1 cellular context compared by ENCODE assay signal in the genomic region with DNA sequence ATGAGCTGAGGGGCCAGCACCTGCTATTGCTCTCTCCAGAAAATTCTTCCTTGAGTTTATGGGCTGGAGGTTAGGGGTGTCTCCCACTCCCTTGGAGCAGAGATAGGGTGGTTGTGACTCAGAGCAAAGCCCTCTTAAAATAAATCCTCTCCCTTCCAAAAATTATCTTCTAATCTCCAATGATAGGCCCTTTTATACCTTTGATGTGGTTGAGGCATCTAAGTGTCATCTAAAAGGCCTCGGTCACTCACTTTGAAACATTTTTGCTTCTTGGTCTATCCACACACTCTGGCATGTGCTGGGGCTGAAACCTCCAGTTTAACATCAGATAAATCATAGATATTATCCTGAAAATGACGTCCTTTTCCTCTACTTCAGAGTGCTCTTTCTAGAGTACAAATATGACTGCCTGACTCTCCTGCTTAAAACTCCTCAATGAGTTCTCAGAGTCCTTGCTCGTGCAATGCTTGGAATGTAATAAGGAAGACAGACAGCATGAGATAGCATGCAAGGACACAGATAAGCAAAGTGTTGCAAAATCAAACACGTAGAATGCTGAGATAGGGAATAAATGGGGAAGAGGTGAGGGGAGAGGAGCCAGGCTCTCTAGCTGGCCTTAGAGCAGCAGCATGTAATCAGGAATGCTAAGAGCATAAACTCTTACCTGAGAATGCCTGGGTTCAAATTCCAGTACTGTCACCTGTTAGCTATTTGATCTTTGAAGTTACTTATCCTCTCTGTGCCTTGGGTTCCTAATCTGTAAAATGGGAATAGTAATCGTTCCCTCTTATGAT.
TF ChIP-seq lines count a peak whose summit lies in the region.

No MANE protein-coding gene starts in this region.

TF ChIP-seq in K562, 482 proteins besides CTCF, POLR2A, EP300 and RAD21 (continued from another document and continues in another):
- TF ChIP-seq CAMTA2 (CRISPR knock-in tag; conservative IDR thresholded peaks at IDR 0.05) (no peak), TAF15 (IDR thresholded peaks at IDR 0.05; ENCODE audit: low read depth, low read length) (no peak), CHD1 (IDR thresholded peaks at IDR 0.05; ENCODE audit: low read length) (no peak), HDAC8 (tag; IDR thresholded peaks at IDR 0.05) (no peak), L3MBTL2 (IDR thresholded peaks at IDR 0.05) (peak; percentile 54; the same call in 1 of the 2 replicates), HDAC2 (IDR thresholded peaks at IDR 0.05) (peak; percentile 66; the same call in 1 of the 2 replicates), GTF2A2 (tag; IDR thresholded peaks at IDR 0.05) (no peak), TRIM28 (IDR thresholded peaks at IDR 0.05) (no peak), ESRRA (IDR thresholded peaks at IDR 0.05; ENCODE audit: borderline replicate concordance, low read depth) (no peak; the same call in 1 of the 2 replicates), FUS (optimal IDR thresholded peaks at IDR 0.05; ENCODE audit: low read depth, low read length) (no peak), ZNF24 (IDR thresholded peaks at IDR 0.05) (no peak), ZNF444 (CRISPR knock-in tag; IDR thresholded peaks at IDR 0.05) (no peak), CBX8 (IDR thresholded peaks at IDR 0.05; ENCODE audit: borderline replicate concordance, extremely low read depth, low read depth, low read length, poor library complexity, severe bottlenecking) (no peak), KLF10 (CRISPR knock-in tag; IDR thresholded peaks at IDR 0.05) (no peak), ZNF217 (CRISPR knock-in tag; IDR thresholded peaks at IDR 0.05) (no peak), YY1 (IDR thresholded peaks at IDR 0.05; ENCODE audit: borderline replicate concordance in 1 of 3, control insufficient read depth in 1 of 3, extremely low read depth in 1 of 3, insufficient read depth in 3 of 3, insufficient read length in 1 of 3, insufficient replicate concordance in 2 of 3, low read depth in 1 of 3, low read length in 2 of 3) (no peak)
- TF ChIP-seq, protein P1, sequence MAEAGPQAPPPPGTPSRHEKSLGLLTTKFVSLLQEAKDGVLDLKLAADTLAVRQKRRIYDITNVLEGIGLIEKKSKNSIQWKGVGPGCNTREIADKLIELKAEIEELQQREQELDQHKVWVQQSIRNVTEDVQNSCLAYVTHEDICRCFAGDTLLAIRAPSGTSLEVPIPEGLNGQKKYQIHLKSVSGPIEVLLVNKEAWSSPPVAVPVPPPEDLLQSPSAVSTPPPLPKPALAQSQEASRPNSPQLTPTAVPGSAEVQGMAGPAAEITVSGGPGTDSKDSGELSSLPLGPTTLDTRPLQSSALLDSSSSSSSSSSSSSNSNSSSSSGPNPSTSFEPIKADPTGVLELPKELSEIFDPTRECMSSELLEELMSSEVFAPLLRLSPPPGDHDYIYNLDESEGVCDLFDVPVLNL (CRISPR knock-in tag; IDR thresholded peaks at IDR 0.05; ENCODE audit: low read depth) = no peak
- TF ChIP-seq, protein P2, sequence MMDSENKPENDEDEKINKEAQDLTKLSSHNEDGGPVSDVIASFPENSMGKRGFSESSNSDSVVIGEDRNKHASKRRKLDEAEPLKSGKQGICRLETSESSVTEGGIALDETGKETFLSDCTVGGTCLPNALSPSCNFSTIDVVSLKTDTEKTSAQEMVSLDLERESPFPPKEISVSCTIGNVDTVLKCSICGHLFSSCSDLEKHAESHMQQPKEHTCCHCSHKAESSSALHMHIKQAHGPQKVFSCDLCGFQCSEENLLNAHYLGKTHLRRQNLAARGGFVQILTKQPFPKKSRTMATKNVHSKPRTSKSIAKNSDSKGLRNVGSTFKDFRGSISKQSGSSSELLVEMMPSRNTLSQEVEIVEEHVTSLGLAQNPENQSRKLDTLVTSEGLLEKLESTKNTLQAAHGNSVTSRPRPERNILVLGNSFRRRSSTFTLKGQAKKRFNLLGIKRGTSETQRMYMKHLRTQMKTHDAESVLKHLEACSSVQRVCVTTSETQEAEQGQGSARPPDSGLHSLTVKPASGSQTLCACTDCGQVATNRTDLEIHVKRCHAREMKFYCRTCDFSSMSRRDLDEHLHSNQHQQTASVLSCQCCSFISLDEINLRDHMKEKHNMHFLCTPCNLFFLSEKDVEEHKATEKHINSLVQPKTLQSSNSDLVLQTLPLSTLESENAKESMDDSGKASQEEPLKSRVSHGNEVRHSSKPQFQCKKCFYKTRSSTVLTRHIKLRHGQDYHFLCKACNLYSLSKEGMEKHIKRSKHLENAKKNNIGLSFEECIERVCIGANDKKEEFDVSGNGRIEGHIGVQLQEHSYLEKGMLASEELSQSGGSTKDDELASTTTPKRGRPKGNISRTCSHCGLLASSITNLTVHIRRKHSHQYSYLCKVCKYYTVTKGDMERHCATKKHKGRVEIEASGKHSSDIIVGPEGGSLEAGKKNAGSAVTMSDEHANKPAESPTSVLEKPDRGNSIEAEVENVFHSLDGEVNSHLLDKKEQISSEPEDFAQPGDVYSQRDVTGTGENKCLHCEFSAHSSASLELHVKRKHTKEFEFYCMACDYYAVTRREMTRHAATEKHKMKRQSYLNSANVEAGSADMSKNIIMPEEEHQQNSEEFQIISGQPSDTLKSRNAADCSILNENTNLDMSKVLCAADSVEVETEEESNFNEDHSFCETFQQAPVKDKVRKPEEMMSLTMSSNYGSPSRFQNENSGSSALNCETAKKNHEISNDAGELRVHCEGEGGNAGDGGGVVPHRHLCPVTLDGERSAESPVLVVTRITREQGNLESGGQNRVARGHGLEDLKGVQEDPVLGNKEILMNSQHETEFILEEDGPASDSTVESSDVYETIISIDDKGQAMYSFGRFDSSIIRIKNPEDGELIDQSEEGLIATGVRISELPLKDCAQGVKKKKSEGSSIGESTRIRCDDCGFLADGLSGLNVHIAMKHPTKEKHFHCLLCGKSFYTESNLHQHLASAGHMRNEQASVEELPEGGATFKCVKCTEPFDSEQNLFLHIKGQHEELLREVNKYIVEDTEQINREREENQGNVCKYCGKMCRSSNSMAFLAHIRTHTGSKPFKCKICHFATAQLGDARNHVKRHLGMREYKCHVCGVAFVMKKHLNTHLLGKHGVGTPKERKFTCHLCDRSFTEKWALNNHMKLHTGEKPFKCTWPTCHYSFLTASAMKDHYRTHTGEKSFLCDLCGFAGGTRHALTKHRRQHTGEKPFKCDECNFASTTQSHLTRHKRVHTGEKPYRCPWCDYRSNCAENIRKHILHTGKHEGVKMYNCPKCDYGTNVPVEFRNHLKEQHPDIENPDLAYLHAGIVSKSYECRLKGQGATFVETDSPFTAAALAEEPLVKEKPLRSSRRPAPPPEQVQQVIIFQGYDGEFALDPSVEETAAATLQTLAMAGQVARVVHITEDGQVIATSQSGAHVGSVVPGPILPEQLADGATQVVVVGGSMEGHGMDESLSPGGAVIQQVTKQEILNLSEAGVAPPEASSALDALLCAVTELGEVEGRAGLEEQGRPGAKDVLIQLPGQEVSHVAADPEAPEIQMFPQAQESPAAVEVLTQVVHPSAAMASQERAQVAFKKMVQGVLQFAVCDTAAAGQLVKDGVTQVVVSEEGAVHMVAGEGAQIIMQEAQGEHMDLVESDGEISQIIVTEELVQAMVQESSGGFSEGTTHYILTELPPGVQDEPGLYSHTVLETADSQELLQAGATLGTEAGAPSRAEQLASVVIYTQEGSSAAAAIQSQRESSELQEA (IDR thresholded peaks at IDR 0.05; ENCODE audit: low read depth) = no peak
- TF ChIP-seq, protein P3, sequence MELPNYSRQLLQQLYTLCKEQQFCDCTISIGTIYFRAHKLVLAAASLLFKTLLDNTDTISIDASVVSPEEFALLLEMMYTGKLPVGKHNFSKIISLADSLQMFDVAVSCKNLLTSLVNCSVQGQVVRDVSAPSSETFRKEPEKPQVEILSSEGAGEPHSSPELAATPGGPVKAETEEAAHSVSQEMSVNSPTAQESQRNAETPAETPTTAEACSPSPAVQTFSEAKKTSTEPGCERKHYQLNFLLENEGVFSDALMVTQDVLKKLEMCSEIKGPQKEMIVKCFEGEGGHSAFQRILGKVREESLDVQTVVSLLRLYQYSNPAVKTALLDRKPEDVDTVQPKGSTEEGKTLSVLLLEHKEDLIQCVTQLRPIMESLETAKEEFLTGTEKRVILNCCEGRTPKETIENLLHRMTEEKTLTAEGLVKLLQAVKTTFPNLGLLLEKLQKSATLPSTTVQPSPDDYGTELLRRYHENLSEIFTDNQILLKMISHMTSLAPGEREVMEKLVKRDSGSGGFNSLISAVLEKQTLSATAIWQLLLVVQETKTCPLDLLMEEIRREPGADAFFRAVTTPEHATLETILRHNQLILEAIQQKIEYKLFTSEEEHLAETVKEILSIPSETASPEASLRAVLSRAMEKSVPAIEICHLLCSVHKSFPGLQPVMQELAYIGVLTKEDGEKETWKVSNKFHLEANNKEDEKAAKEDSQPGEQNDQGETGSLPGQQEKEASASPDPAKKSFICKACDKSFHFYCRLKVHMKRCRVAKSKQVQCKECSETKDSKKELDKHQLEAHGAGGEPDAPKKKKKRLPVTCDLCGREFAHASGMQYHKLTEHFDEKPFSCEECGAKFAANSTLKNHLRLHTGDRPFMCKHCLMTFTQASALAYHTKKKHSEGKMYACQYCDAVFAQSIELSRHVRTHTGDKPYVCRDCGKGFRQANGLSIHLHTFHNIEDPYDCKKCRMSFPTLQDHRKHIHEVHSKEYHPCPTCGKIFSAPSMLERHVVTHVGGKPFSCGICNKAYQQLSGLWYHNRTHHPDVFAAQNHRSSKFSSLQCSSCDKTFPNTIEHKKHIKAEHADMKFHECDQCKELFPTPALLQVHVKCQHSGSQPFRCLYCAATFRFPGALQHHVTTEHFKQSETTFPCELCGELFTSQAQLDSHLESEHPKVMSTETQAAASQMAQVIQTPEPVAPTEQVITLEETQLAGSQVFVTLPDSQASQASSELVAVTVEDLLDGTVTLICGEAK (IDR thresholded peaks at IDR 0.05) = no peak
- TF ChIP-seq, protein P3 (CRISPR knock-in tag; IDR thresholded peaks at IDR 0.05) = no peak
